18 cellular contexts compared by ENCODE assay signal in genomic region chr10:33302188-33302829, GRCh38. TPM values are rescaled to one million over a fixed set of nuclear protein-coding genes. Genes with fewer than 3 reads are reported as not detected.
DNase-seq lines count a peak whose midpoint lies in the region; ATAC-seq and TF ChIP-seq lines count a peak whose summit lies in the region.
"Had no signal": no experiment of that assay in that cellular context is flagged by ENCODE, and none has a peak within 500 bp of the region (broad histone marks: within the 10 kb centered on the region; RNA-seq: fewer than 3 reads in every experiment).

No MANE protein-coding gene starts in this region.

- intact Hi-C loops in Right ventricle myocardium inferior (cut with DNase I) = no loop called here
- intact Hi-C loops in cardiac septum (cut with DNase I) = no loop called here

- H3K4me1 ChIP-seq in gastroesophageal sphincter (peaks cover 3 to 86% (median 28%) of the 10 kb centered on the region in 3 donors), upper lobe of left lung (peaks cover 10 to 41% (median 27%) of the 10 kb centered on the region in 4 donors)

- H3K27ac ChIP-seq in gastroesophageal sphincter = peak overlapping the region in 3 of 4 donors; percentile 35 to 47 (median 36)
- peak overlapping the region in 3 of 4 donors; percentile 49 to 80 (median 61) for H3K27ac ChIP-seq in upper lobe of left lung
- H3K27ac ChIP-seq: GM23248, pancreas had no signal

- no peaks in the 10 kb centered on the region for H3K9me3 Mint-ChIP-seq in nephron
- H3K9me3 Mint-ChIP-seq: CD4-positive, alpha-beta memory T cell had no signal

- peaks cover 72% of the 10 kb centered on the region for H3K4me1 Mint-ChIP-seq in nephron

- H3K36me3 Mint-ChIP-seq in nephron (ENCODE audit: low read depth) = peaks cover 75% of the 10 kb centered on the region
- H3K36me3 Mint-ChIP-seq: CD4-positive, alpha-beta memory T cell had no signal

- H3K4me3 ChIP-seq in gastroesophageal sphincter = no peak overlapping the region
- H3K4me3 ChIP-seq in upper lobe of left lung = no peak overlapping the region
- H3K4me3 ChIP-seq: GM23248, pancreas had no signal

- peak overlapping the region; percentile 17 to 62 (median 44) for H3K27ac Mint-ChIP-seq in nephron

- WGBS in gastroesophageal sphincter (ENCODE audit: low coverage in 1 of 2), 2 donors = 52 to 57% methylated on average over 2 to 3 of the region's 3 CpGs
- WGBS in upper lobe of left lung, 2 donors = 59 to 62% methylated on average over 3 of the region's 3 CpGs

- TF ChIP-seq EP300 in gastroesophageal sphincter (IDR thresholded peaks at IDR 0.05) (no peak), upper lobe of left lung (IDR thresholded peaks at IDR 0.05) (no peak)

- TF ChIP-seq CTCF in gastroesophageal sphincter (IDR thresholded peaks at IDR 0.05) (no peak), nephron (IDR thresholded peaks at IDR 0.05; ENCODE audit: unreplicated experiment in 3 of 3) (no peak), upper lobe of left lung (IDR thresholded peaks at IDR 0.05) (no peak)

- peak; percentile 30 for ATAC-seq in Right ventricle myocardium inferior
- no peak for ATAC-seq in gastroesophageal sphincter
- ATAC-seq in upper lobe of left lung (ENCODE audit: low FRiP score in 2 of 2) = no peak
- ATAC-seq in HG03354 (IDR thresholded peaks at IDR 0.05; ENCODE audit: poor library complexity, severe bottlenecking, unreplicated experiment) = no peak
- no peak for ATAC-seq in HG02571 (IDR thresholded peaks at IDR 0.05; ENCODE audit: unreplicated experiment)
- no peak for ATAC-seq in HG03457 (IDR thresholded peaks at IDR 0.05; ENCODE audit: unreplicated experiment)
- ATAC-seq: pancreas had no signal

- peaks cover 0 to 5% of the 10 kb centered on the region in 2 donors for H3K36me3 ChIP-seq in gastroesophageal sphincter
- no peaks in the 10 kb centered on the region for H3K36me3 ChIP-seq in upper lobe of left lung
- H3K36me3 ChIP-seq: pancreas had no signal

- H3K9me3 ChIP-seq in gastroesophageal sphincter (no peaks in the 10 kb centered on the region), upper lobe of left lung (no peaks in the 10 kb centered on the region)
- H3K9me3 ChIP-seq: pancreas had no signal

- H3K4me3 Mint-ChIP-seq in nephron = no peak overlapping the region

- no peaks in the 10 kb centered on the region for H3K27me3 Mint-ChIP-seq in nephron (ENCODE audit: low read depth)

- H3K27me3 ChIP-seq in gastroesophageal sphincter (no peaks in the 10 kb centered on the region), upper lobe of left lung (no peaks in the 10 kb centered on the region)
- H3K27me3 ChIP-seq: pancreas had no signal

- TF ChIP-seq POLR2A in gastroesophageal sphincter (IDR thresholded peaks at IDR 0.05) (no peak), upper lobe of left lung (IDR thresholded peaks at IDR 0.05) (no peak)

- DNase-seq in Right ventricle myocardium inferior (ENCODE audit: missing footprints) (no peak), cardiac septum (ENCODE audit: low spot score) (no peak), upper lobe of left lung (no peak)
- DNase-seq: CD4-positive, alpha-beta memory T cell; cortex of kidney; EL; GM23248; NCI-H1436 treated with DMSO at 0.1 percent for 48 hours; pancreas; SIG-M5; stimulated activated CD4-positive, alpha-beta T cell treated with anti-CD3 and anti-CD28 coated beads, Interleukin-12 subunit alpha, Interleukin-12 subunit beta, amount 100 ng/mL, for 4 hours; stimulated activated naive CD4-positive, alpha-beta T cell treated with Interleukin-2 at 50 U/mL for 16 hours; T-helper 2 cell had no signal

RNA-seq across cellular contexts. Expression of gene NRP1, which starts 32.2 kb away (rescaled TPM):
- total RNA-seq in Right ventricle myocardium inferior (175 TPM), cardiac septum (138 TPM), gastroesophageal sphincter (10 to 100 TPM; 43.4 to 95.4 (median 52.7) TPM), upper lobe of left lung (100 to 1,000 TPM in 1 of 6 donors, 10 to 100 TPM in 5; 48.5 to 136 (median 64.1) TPM)
